In genomic region chr3:11290743-11291680, GRCh38 we compare ENCODE assay signal across 8 cellular contexts. TPM values are rescaled to one million over a fixed set of nuclear protein-coding genes. Genes with fewer than 3 reads are reported as not detected.
DNase-seq lines count a peak whose midpoint lies in the region; ATAC-seq lines count a peak whose summit lies in the region.

No MANE protein-coding gene starts in this region.

- peak; percentile 44 for ATAC-seq in GM18502 (IDR thresholded peaks at IDR 0.05; ENCODE audit: poor library complexity, unreplicated experiment)
- ATAC-seq in HG02981 (IDR thresholded peaks at IDR 0.05; ENCODE audit: unreplicated experiment) = peak; percentile 42
- ATAC-seq in HG02938 (IDR thresholded peaks at IDR 0.05; ENCODE audit: unreplicated experiment) = no peak

- DNase-seq in activated CD8-positive, alpha-beta memory T cell treated with anti-CD3 and anti-CD28 coated beads, Interleukin-2, amount 50 U/mL, for 4 hours = peak; percentile 17
- DNase-seq in NCI-H2081 treated with DMSO at 0.1 percent for 48 hours (lab: John Stamatoyannopoulos, UW) (no peak), DMS 273 treated with DMSO at 0.1 percent for 48 hours (lab: John Stamatoyannopoulos, UW) (no peak), cerebellum (ENCODE audit: low spot score) (no peak)

- 77 to 97% methylated on average over 5 to 6 of the region's 11 CpGs for WGBS in mesodermal cell (ENCODE audit: insufficient coverage in 2 of 2), 2 experiments

- no peaks in the 10 kb centered on the region for H3K9me3 ChIP-seq in mesodermal cell (ENCODE audit: control insufficient read depth, low read length)

- peaks cover 40% of the 10 kb centered on the region for H3K4me1 ChIP-seq in mesodermal cell (ENCODE audit: control insufficient read depth, insufficient read depth, low read length, poor library complexity, severe bottlenecking)

- H3K36me3 ChIP-seq in mesodermal cell (ENCODE audit: control insufficient read depth, insufficient read depth, low read length) = no peaks in the 10 kb centered on the region

- peak overlapping the region; percentile 78 for H3K27ac ChIP-seq in mesodermal cell (ENCODE audit: low read depth, low read length, severe bottlenecking)

- no peak overlapping the region for H3K4me3 ChIP-seq in mesodermal cell (ENCODE audit: extremely low read depth, insufficient read depth, low read length, poor library complexity, severe bottlenecking)

RNA-seq across cellular contexts. Expression of gene ATG7, which starts 18.8 kb away (rescaled TPM):
- 23.2 TPM for polyA plus RNA-seq in mesodermal cell (2013, experiment 1 of 2)
- 25.7 TPM for polyA plus RNA-seq in mesodermal cell (2013, experiment 2 of 2)
- total RNA-seq in cerebellum = 44.1 TPM
